8 cellular contexts compared by ENCODE assay signal in the genomic region with DNA sequence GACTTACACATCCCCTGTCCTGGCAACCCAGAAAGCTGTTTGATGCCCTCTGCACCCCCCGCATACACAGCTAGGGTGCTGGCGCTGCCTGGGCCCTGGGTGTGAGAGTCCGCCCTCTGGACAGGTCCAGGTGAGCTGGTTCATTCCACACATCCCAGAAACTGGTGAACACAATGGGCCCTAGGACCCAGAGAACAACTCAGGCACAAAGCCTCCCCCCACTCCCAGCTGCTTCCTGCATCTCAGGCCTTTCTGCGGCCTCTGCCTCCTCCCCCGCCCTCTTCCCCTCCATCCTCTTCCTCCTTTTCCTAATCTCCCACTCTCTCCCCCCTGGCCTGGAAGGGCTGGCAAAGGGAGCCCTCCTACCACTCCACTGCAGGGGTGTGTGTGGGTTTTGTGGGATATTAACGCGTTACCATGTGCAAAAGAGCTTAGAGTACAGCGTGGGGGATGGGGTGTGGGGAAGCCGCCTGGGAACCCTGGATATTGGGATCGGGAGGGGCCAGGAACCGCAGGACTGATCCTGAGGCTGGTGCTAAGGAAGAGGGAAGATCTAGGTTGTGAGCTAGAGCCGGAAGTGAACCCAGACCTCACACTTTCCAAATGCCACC. TPM values are rescaled to one million over a fixed set of nuclear protein-coding genes. Genes with fewer than 3 reads are reported as not detected.
DNase-seq lines count a peak whose midpoint lies in the region; ATAC-seq and TF ChIP-seq lines count a peak whose summit lies in the region.

No MANE protein-coding gene starts in this region.

- H3K36me3 ChIP-seq in tibial artery: no peaks in the 10 kb centered on the region

- no peaks in the 10 kb centered on the region for H3K9me3 ChIP-seq in tibial artery

- no peak for TF ChIP-seq CTCF in fibroblast of mammary gland (conservative IDR thresholded peaks at IDR 0.05; ENCODE audit: control insufficient read depth, insufficient read depth, low read depth, low read length)
- TF ChIP-seq CTCF in tibial artery (IDR thresholded peaks at IDR 0.05): peak in 1 of 2 experiments; percentile 25

- peaks cover 33% of the 10 kb centered on the region for H3K4me1 Mint-ChIP-seq in activated T-helper 1 cell treated with anti-CD3 and anti-CD28 coated beads, Interleukin-12 subunit alpha, Interleukin-12 subunit beta, Interleukin-2, Interleukin-4 antibody, amounts not matched to agents 30 ng/mL and 10 ng/mL and 1 ng/mL, durations not matched to agents 14 hours and 24 hours and 36 hours (ENCODE audit: low read depth)

- no peaks in the 10 kb centered on the region for H3K27me3 Mint-ChIP-seq in activated T-helper 1 cell treated with anti-CD3 and anti-CD28 coated beads, Interleukin-12 subunit alpha, Interleukin-12 subunit beta, Interleukin-2, Interleukin-4 antibody, amounts not matched to agents 30 ng/mL and 10 ng/mL and 1 ng/mL, durations not matched to agents 14 hours and 24 hours and 36 hours (ENCODE audit: insufficient read depth)

- H3K4me3 Mint-ChIP-seq in activated T-helper 1 cell treated with anti-CD3 and anti-CD28 coated beads, Interleukin-12 subunit alpha, Interleukin-12 subunit beta, Interleukin-2, Interleukin-4 antibody, amounts not matched to agents 30 ng/mL and 10 ng/mL and 1 ng/mL, durations not matched to agents 14 hours and 24 hours and 36 hours: peak overlapping the region; percentile 92

- peaks cover 12% of the 10 kb centered on the region for H3K36me3 Mint-ChIP-seq in activated T-helper 1 cell treated with anti-CD3 and anti-CD28 coated beads, Interleukin-12 subunit alpha, Interleukin-12 subunit beta, Interleukin-2, Interleukin-4 antibody, amounts not matched to agents 30 ng/mL and 10 ng/mL and 1 ng/mL, durations not matched to agents 14 hours and 24 hours and 36 hours (ENCODE audit: low read depth)

- peak overlapping the region; percentile 77 for H3K4me3 ChIP-seq in fibroblast of mammary gland (ENCODE audit: control insufficient read depth, low read depth, low read length)
- peak overlapping the region; percentile 74 to 84 for H3K4me3 ChIP-seq in tibial artery

- no peak for ATAC-seq in HG02588 (IDR thresholded peaks at IDR 0.05; ENCODE audit: unreplicated experiment)

- DNase-seq in GDM1 (lab: John Stamatoyannopoulos, UW) (peak; percentile 83), HT-29 (ENCODE audit: low spot score) (peak; percentile 93), NCI-H82 treated with DMSO at 0.1 percent for 48 hours (lab: John Stamatoyannopoulos, UW; ENCODE audit: unreplicated experiment) (peak; percentile 91), fibroblast of mammary gland (ENCODE audit: low read depth) (peak; percentile 86), myocyte (ENCODE audit: low read depth) (peak; percentile 94), tibial artery (peak; percentile 89 to 92)
- DNase-seq in activated T-helper 1 cell treated with anti-CD3 and anti-CD28 coated beads, Interleukin-12 subunit alpha, Interleukin-12 subunit beta, Interleukin-2, Interleukin-4 antibody, amounts not matched to agents 30 ng/mL and 10 ng/mL and 1 ng/mL, durations not matched to agents 14 hours and 24 hours and 36 hours (ENCODE audit: low spot score): peak; percentile 56

- peaks cover 0 to 73% (median 58%) of the 10 kb centered on the region in 4 donors for H3K4me1 ChIP-seq in tibial artery

- H3K27ac Mint-ChIP-seq in activated T-helper 1 cell treated with anti-CD3 and anti-CD28 coated beads, Interleukin-12 subunit alpha, Interleukin-12 subunit beta, Interleukin-2, Interleukin-4 antibody, amounts not matched to agents 30 ng/mL and 10 ng/mL and 1 ng/mL, durations not matched to agents 14 hours and 24 hours and 36 hours: peak overlapping the region; percentile 95

- intact Hi-C loops in activated T-helper 1 cell treated with anti-CD3 and anti-CD28 coated beads, Interleukin-12 subunit alpha, Interleukin-12 subunit beta, Interleukin-2, Interleukin-4 antibody, amounts not matched to agents 30 ng/mL and 10 ng/mL and 1 ng/mL, durations not matched to agents 14 hours and 24 hours and 36 hours (cut with micrococcal nuclease): loop anchor here (1.0 to 5.0 kb wide), 5 partner anchors 9 to 475 kb away; partner anchors contain the start of genes KAT7, PDK2 and SPOP
- intact Hi-C loops in tibial artery (cut with DNase I; ENCODE audit: low total_unique reads): no loop called here

- H3K27ac ChIP-seq in tibial artery: peak overlapping the region; percentile 91 to 93

- no peaks in the 10 kb centered on the region for H3K9me3 Mint-ChIP-seq in activated T-helper 1 cell treated with anti-CD3 and anti-CD28 coated beads, Interleukin-12 subunit alpha, Interleukin-12 subunit beta, Interleukin-2, Interleukin-4 antibody, amounts not matched to agents 30 ng/mL and 10 ng/mL and 1 ng/mL, durations not matched to agents 14 hours and 24 hours and 36 hours

- no peaks in the 10 kb centered on the region for H3K27me3 ChIP-seq in tibial artery

RNA-seq across cellular contexts. Expression of gene PPP1R9B, which starts 1.6 kb away (rescaled TPM):
- 38.7 and 54.6 TPM in 2 replicates for total RNA-seq in HT-29 (2014; rRNA removed; shearing (Covaris generic))
- 97.1 and 101 TPM in 2 replicates for total RNA-seq in activated T-helper 1 cell treated with anti-CD3 and anti-CD28 coated beads, Interleukin-12 subunit alpha, Interleukin-12 subunit beta, Interleukin-2, Interleukin-4 antibody, amounts not matched to agents 30 ng/mL and 10 ng/mL and 1 ng/mL, durations not matched to agents 14 hours and 24 hours and 36 hours
- 40.5 and 44.2 TPM in 2 replicates for total RNA-seq in myocyte
- polyA plus RNA-seq in myocyte (2012): 43.6 TPM

RNA-seq across cellular contexts. Expression of gene SGCA, which starts 13.8 kb away (rescaled TPM):
- total RNA-seq in HT-29 (2014; rRNA removed; shearing (Covaris generic)): not detected in 2 replicates
- 0.32 and 0.49 TPM in 2 replicates for total RNA-seq in activated T-helper 1 cell treated with anti-CD3 and anti-CD28 coated beads, Interleukin-12 subunit alpha, Interleukin-12 subunit beta, Interleukin-2, Interleukin-4 antibody, amounts not matched to agents 30 ng/mL and 10 ng/mL and 1 ng/mL, durations not matched to agents 14 hours and 24 hours and 36 hours
- 428 and 447 TPM in 2 replicates for total RNA-seq in myocyte
- 303 TPM for polyA plus RNA-seq in myocyte (2012)

RNA-seq across cellular contexts. Expression of gene SAMD14, which starts 22.1 kb away (rescaled TPM):
- 1.9 and 3.4 TPM in 2 replicates for total RNA-seq in HT-29 (2014; rRNA removed; shearing (Covaris generic))
- total RNA-seq in activated T-helper 1 cell treated with anti-CD3 and anti-CD28 coated beads, Interleukin-12 subunit alpha, Interleukin-12 subunit beta, Interleukin-2, Interleukin-4 antibody, amounts not matched to agents 30 ng/mL and 10 ng/mL and 1 ng/mL, durations not matched to agents 14 hours and 24 hours and 36 hours: 1.6 and 3.6 TPM in 2 replicates
- 0.24 and 0.47 TPM in 2 replicates for total RNA-seq in myocyte
- 3.6 TPM for polyA plus RNA-seq in myocyte (2012)

RNA-seq across cellular contexts. Expression of gene COL1A1, which starts 49.4 kb away (rescaled TPM):
- 0.38 and 0.83 TPM in 2 replicates for total RNA-seq in HT-29 (2014; rRNA removed; shearing (Covaris generic))
- total RNA-seq in activated T-helper 1 cell treated with anti-CD3 and anti-CD28 coated beads, Interleukin-12 subunit alpha, Interleukin-12 subunit beta, Interleukin-2, Interleukin-4 antibody, amounts not matched to agents 30 ng/mL and 10 ng/mL and 1 ng/mL, durations not matched to agents 14 hours and 24 hours and 36 hours: 1.2 and 2.0 TPM in 2 replicates
- total RNA-seq in myocyte: 604 and 719 TPM in 2 replicates
- 15,153 TPM for polyA plus RNA-seq in myocyte (2012)

RNA-seq across cellular contexts. Expression of gene PDK2, which starts 56.9 kb away (rescaled TPM):
- total RNA-seq in HT-29 (2014; rRNA removed; shearing (Covaris generic)): 31.3 and 31.9 TPM in 2 replicates
- 13.7 and 16.9 TPM in 2 replicates for total RNA-seq in activated T-helper 1 cell treated with anti-CD3 and anti-CD28 coated beads, Interleukin-12 subunit alpha, Interleukin-12 subunit beta, Interleukin-2, Interleukin-4 antibody, amounts not matched to agents 30 ng/mL and 10 ng/mL and 1 ng/mL, durations not matched to agents 14 hours and 24 hours and 36 hours
- total RNA-seq in myocyte: 54.4 and 61.1 TPM in 2 replicates
- 117 TPM for polyA plus RNA-seq in myocyte (2012)

Comparison
In these comparisons a context has a peak if more than half of its experiments do, and no peak if none do; other contexts are left out.
1. RNA of gene SGCA, which starts 13.8 kb away (total RNA-seq): 428 to 447 TPM in myocyte; 0.32 to 0.49 TPM in activated T-helper 1 cell treated with anti-CD3 and anti-CD28 coated beads, Interleukin-12 subunit alpha, Interleukin-12 subunit beta, Interleukin-2, Interleukin-4 antibody, amounts not matched to agents 30 ng/mL and 10 ng/mL and 1 ng/mL, durations not matched to agents 14 hours and 24 hours and 36 hours and not detected in HT-29; every median in the first group is over 100 times any median in the second.
2. Peak in every context shown above with its lines, with median percentiles within 50 percentile points of each other: DNase-seq.